1 cellular context compared by ENCODE assay signal in the genomic region with DNA sequence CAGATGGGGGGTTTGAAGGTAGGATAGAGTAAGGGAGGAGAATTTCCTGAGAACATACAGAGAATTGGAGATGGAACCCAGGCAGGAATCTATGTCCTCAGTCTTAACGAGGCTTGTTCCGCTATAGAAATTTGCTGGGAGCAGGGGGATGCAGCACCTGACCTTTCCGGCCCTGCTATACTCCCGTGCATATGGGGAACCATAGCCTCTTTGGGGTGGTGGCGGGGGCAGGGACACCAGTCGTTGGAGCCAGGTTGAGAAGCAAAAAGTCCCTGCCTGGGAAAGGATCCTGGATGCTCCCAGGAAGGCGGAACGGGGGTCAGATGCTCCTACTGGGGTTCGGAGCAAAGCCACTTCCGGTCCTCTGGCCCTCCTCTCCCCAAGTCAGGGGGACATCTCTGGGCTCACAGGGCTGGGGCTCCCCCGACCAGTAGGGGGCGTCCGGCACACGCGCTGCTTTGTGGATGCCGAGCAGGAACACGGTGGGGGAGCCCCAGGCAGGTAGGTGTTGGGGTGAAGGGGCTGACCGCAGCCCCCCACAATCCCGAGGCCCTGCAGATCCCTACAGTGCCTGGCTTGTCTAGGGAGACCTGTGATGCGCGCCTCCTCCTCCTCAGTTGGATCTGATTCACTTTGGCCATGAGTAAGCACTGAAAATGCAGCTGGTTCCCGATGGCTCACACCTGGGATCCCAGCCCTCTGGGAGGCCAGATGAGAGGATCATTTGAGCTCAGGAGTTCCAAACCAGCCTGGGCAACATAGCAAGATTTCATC.
TF ChIP-seq lines count a peak whose summit lies in the region.

No MANE protein-coding gene starts in this region.

TF ChIP-seq in HepG2, 621 proteins besides CTCF, POLR2A, EP300 and RAD21 (continued from another document and continues in another):
- no peak for TF ChIP-seq ZNF318 (CRISPR knock-in tag; IDR thresholded peaks at IDR 0.05)
- no peak for TF ChIP-seq MXI1 (IDR thresholded peaks at IDR 0.05; ENCODE audit: borderline replicate concordance, low read depth, low read length)
- TF ChIP-seq ZNF331 (CRISPR knock-in tag; IDR thresholded peaks at IDR 0.05): no peak
- TF ChIP-seq, protein P1, sequence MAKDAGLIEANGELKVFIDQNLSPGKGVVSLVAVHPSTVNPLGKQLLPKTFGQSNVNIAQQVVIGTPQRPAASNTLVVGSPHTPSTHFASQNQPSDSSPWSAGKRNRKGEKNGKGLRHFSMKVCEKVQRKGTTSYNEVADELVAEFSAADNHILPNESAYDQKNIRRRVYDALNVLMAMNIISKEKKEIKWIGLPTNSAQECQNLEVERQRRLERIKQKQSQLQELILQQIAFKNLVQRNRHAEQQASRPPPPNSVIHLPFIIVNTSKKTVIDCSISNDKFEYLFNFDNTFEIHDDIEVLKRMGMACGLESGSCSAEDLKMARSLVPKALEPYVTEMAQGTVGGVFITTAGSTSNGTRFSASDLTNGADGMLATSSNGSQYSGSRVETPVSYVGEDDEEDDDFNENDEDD (CRISPR knock-in tag; IDR thresholded peaks at IDR 0.05; ENCODE audit: borderline replicate concordance): no peak
- peak; percentile 70; the same call in 1 of the 2 replicates for TF ChIP-seq KDM2A (CRISPR knock-in tag; IDR thresholded peaks at IDR 0.05; ENCODE audit: borderline replicate concordance, low read depth)
- TF ChIP-seq, protein P2, sequence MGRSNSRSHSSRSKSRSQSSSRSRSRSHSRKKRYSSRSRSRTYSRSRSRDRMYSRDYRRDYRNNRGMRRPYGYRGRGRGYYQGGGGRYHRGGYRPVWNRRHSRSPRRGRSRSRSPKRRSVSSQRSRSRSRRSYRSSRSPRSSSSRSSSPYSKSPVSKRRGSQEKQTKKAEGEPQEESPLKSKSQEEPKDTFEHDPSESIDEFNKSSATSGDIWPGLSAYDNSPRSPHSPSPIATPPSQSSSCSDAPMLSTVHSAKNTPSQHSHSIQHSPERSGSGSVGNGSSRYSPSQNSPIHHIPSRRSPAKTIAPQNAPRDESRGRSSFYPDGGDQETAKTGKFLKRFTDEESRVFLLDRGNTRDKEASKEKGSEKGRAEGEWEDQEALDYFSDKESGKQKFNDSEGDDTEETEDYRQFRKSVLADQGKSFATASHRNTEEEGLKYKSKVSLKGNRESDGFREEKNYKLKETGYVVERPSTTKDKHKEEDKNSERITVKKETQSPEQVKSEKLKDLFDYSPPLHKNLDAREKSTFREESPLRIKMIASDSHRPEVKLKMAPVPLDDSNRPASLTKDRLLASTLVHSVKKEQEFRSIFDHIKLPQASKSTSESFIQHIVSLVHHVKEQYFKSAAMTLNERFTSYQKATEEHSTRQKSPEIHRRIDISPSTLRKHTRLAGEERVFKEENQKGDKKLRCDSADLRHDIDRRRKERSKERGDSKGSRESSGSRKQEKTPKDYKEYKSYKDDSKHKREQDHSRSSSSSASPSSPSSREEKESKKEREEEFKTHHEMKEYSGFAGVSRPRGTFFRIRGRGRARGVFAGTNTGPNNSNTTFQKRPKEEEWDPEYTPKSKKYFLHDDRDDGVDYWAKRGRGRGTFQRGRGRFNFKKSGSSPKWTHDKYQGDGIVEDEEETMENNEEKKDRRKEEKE (IDR thresholded peaks at IDR 0.05): no peak
- no peak for TF ChIP-seq MXD4 (CRISPR knock-in tag; IDR thresholded peaks at IDR 0.05)
- no peak for TF ChIP-seq ARHGAP35 (CRISPR knock-in tag; IDR thresholded peaks at IDR 0.05; ENCODE audit: borderline replicate concordance)
- no peak for TF ChIP-seq BCL3 (CRISPR knock-in tag; IDR thresholded peaks at IDR 0.05)
- no peak for TF ChIP-seq ZNF841 (CRISPR knock-in tag; IDR thresholded peaks at IDR 0.05; ENCODE audit: borderline replicate concordance)
- TF ChIP-seq ZNF569 (CRISPR knock-in tag; IDR thresholded peaks at IDR 0.05; ENCODE audit: borderline replicate concordance): no peak
- TF ChIP-seq, protein P3, sequence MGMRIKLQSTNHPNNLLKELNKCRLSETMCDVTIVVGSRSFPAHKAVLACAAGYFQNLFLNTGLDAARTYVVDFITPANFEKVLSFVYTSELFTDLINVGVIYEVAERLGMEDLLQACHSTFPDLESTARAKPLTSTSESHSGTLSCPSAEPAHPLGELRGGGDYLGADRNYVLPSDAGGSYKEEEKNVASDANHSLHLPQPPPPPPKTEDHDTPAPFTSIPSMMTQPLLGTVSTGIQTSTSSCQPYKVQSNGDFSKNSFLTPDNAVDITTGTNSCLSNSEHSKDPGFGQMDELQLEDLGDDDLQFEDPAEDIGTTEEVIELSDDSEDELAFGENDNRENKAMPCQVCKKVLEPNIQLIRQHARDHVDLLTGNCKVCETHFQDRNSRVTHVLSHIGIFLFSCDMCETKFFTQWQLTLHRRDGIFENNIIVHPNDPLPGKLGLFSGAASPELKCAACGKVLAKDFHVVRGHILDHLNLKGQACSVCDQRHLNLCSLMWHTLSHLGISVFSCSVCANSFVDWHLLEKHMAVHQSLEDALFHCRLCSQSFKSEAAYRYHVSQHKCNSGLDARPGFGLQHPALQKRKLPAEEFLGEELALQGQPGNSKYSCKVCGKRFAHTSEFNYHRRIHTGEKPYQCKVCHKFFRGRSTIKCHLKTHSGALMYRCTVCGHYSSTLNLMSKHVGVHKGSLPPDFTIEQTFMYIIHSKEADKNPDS (CRISPR knock-in tag; IDR thresholded peaks at IDR 0.05): no peak
- TF ChIP-seq RCOR2 (CRISPR knock-in tag; IDR thresholded peaks at IDR 0.05): no peak
- TF ChIP-seq ZNF263 (CRISPR knock-in tag; IDR thresholded peaks at IDR 0.05): no peak
- TF ChIP-seq NFYB (CRISPR knock-in tag; IDR thresholded peaks at IDR 0.05): no peak
- no peak for TF ChIP-seq MEIS2 (CRISPR knock-in tag; IDR thresholded peaks at IDR 0.05)
- TF ChIP-seq, protein P4, sequence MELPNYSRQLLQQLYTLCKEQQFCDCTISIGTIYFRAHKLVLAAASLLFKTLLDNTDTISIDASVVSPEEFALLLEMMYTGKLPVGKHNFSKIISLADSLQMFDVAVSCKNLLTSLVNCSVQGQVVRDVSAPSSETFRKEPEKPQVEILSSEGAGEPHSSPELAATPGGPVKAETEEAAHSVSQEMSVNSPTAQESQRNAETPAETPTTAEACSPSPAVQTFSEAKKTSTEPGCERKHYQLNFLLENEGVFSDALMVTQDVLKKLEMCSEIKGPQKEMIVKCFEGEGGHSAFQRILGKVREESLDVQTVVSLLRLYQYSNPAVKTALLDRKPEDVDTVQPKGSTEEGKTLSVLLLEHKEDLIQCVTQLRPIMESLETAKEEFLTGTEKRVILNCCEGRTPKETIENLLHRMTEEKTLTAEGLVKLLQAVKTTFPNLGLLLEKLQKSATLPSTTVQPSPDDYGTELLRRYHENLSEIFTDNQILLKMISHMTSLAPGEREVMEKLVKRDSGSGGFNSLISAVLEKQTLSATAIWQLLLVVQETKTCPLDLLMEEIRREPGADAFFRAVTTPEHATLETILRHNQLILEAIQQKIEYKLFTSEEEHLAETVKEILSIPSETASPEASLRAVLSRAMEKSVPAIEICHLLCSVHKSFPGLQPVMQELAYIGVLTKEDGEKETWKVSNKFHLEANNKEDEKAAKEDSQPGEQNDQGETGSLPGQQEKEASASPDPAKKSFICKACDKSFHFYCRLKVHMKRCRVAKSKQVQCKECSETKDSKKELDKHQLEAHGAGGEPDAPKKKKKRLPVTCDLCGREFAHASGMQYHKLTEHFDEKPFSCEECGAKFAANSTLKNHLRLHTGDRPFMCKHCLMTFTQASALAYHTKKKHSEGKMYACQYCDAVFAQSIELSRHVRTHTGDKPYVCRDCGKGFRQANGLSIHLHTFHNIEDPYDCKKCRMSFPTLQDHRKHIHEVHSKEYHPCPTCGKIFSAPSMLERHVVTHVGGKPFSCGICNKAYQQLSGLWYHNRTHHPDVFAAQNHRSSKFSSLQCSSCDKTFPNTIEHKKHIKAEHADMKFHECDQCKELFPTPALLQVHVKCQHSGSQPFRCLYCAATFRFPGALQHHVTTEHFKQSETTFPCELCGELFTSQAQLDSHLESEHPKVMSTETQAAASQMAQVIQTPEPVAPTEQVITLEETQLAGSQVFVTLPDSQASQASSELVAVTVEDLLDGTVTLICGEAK (IDR thresholded peaks at IDR 0.05): no peak
- TF ChIP-seq, protein P4 (CRISPR knock-in tag; IDR thresholded peaks at IDR 0.05): no peak
